14 cellular contexts compared by ENCODE assay signal in genomic region chr15:90619939-90620338, GRCh38.
DNase-seq lines count a peak whose midpoint lies in the region; ATAC-seq and TF ChIP-seq lines count a peak whose summit lies in the region.
"Had no signal": no experiment of that assay in that cellular context is flagged by ENCODE, and none has a peak within 500 bp of the region (broad histone marks: within the 10 kb centered on the region; RNA-seq: fewer than 3 reads in every experiment).

No MANE protein-coding gene starts in this region.

- ATAC-seq in HG03460 (IDR thresholded peaks at IDR 0.05; ENCODE audit: unreplicated experiment) (peak; percentile 46), gastrocnemius medialis (no peak), GM18861 (IDR thresholded peaks at IDR 0.05; ENCODE audit: unreplicated experiment) (no peak), GM21576 (IDR thresholded peaks at IDR 0.05; ENCODE audit: unreplicated experiment) (no peak)
- peak; percentile 57 for ATAC-seq in activated CD8-positive, alpha-beta T cell treated with anti-CD3 and anti-CD28 coated beads, Interleukin-2, amount 10 ng/mL, durations not matched to agents 7 days and 5 days
- ATAC-seq: sciatic nerve had no signal

- intact Hi-C loops in gastrocnemius medialis (cut with DNase I; ENCODE audit: low total_unique reads) = loop anchor here (5.0 kb wide), 1 partner anchor 68 kb away; no protein-coding TSS in a partner anchor

- peak overlapping the region in 3 of 4 donors; percentile 70 to 91 (median 91) for H3K27ac ChIP-seq in gastrocnemius medialis
- H3K27ac ChIP-seq: neutrophil, transverse colon had no signal

- H3K27me3 ChIP-seq in gastrocnemius medialis (no peaks in the 10 kb centered on the region), BE2C (no peaks in the 10 kb centered on the region)
- H3K27me3 ChIP-seq: heart right ventricle, neutrophil, transverse colon had no signal

- H3K4me3 Mint-ChIP-seq in activated T-cell treated with anti-CD3 and anti-CD28 coated beads, Interleukin-2, amount 50 U/mL, for 24 hours = peak overlapping the region; percentile 51
- H3K4me3 Mint-ChIP-seq in activated CD8-positive, alpha-beta T cell treated with anti-CD3 and anti-CD28 coated beads, Interleukin-2, amount 10 ng/mL, durations not matched to agents 7 days and 5 days = peak overlapping the region; percentile 42

- CTCF ChIA-PET in activated CD8-positive, alpha-beta T cell treated with anti-CD3 and anti-CD28 coated beads, Interleukin-2, amount 10 ng/mL, durations not matched to agents 7 days and 5 days (lab: Charles Lee) = interaction anchor here (0.6 to 3.5 kb wide), 10 partner anchors 16 to 300 kb away, joined by 3 to 15 read pairs (median 6); no protein-coding TSS in a partner anchor

- no peak for DNase-seq in activated T-cell treated with anti-CD3 and anti-CD28 coated beads, Interleukin-2, amount 50 U/mL, for 24 hours
- no peak for DNase-seq in activated T-cell treated with anti-CD3 and anti-CD28 coated beads, Interleukin-2, amount 50 U/mL, for 48 hours
- DNase-seq in activated CD8-positive, alpha-beta T cell treated with anti-CD3 and anti-CD28 coated beads, Interleukin-2, amount 10 ng/mL, durations not matched to agents 7 days and 5 days = no peak
- DNase-seq in gastrocnemius medialis (no peak), BE2C (no peak)
- DNase-seq: heart right ventricle; IMR-90; NK-92 treated with Interleukin-12 subunit alpha and Interleukin-12 subunit beta, amount 100 ng/mL, for 24 hours; transverse colon had no signal

- in situ Hi-C loops in gastrocnemius medialis (cut with MboI; ENCODE audit: low sequenced_read_pairs in 4 of 4) = loop anchor here in 2 of 4 donors (25.0 kb wide), 1 partner anchor 308 kb away; no protein-coding TSS in a partner anchor

- peaks cover 31 to 51% of the 10 kb centered on the region in 2 donors for H3K4me1 ChIP-seq in gastrocnemius medialis
- H3K4me1 ChIP-seq in BE2C = no peaks in the 10 kb centered on the region

- H3K36me3 Mint-ChIP-seq in activated T-cell treated with anti-CD3 and anti-CD28 coated beads, Interleukin-2, amount 50 U/mL, for 24 hours (ENCODE audit: low read depth) = peaks cover 52% of the 10 kb centered on the region
- peaks cover 43% of the 10 kb centered on the region for H3K36me3 Mint-ChIP-seq in activated CD8-positive, alpha-beta T cell treated with anti-CD3 and anti-CD28 coated beads, Interleukin-2, amount 10 ng/mL, durations not matched to agents 7 days and 5 days (ENCODE audit: low read depth)

- H3K9me3 ChIP-seq in gastrocnemius medialis (no peaks in the 10 kb centered on the region), BE2C (no peaks in the 10 kb centered on the region)
- H3K9me3 ChIP-seq: heart right ventricle, neutrophil, transverse colon had no signal

- peaks cover 42% of the 10 kb centered on the region for H3K4me1 Mint-ChIP-seq in activated T-cell treated with anti-CD3 and anti-CD28 coated beads, Interleukin-2, amount 50 U/mL, for 24 hours (ENCODE audit: low read depth)
- H3K4me1 Mint-ChIP-seq in activated CD8-positive, alpha-beta T cell treated with anti-CD3 and anti-CD28 coated beads, Interleukin-2, amount 10 ng/mL, durations not matched to agents 7 days and 5 days (ENCODE audit: low read depth) = peaks cover 25% of the 10 kb centered on the region

- no peaks in the 10 kb centered on the region for H3K9me3 Mint-ChIP-seq in activated T-cell treated with anti-CD3 and anti-CD28 coated beads, Interleukin-2, amount 50 U/mL, for 24 hours
- H3K9me3 Mint-ChIP-seq in activated CD8-positive, alpha-beta T cell treated with anti-CD3 and anti-CD28 coated beads, Interleukin-2, amount 10 ng/mL, durations not matched to agents 7 days and 5 days (ENCODE audit: insufficient read depth) = no peaks in the 10 kb centered on the region

- POLR2A ChIA-PET in activated CD8-positive, alpha-beta T cell treated with anti-CD3 and anti-CD28 coated beads, Interleukin-2, amount 10 ng/mL, durations not matched to agents 7 days and 5 days (lab: Charles Lee) = interaction anchor here (0.6 to 1.3 kb wide), 2 partner anchors 257 to 315 kb away, joined by 3 read pairs; no protein-coding TSS in a partner anchor

- TF ChIP-seq CTCF in gastrocnemius medialis (IDR thresholded peaks at IDR 0.05 in 4 of 5, conservative IDR thresholded peaks at IDR 0.05 in 1 of 5) = no peak
- TF ChIP-seq CTCF in BE2C (IDR thresholded peaks at IDR 0.05; ENCODE audit: low read depth, low read length) = no peak

- no peak overlapping the region for H3K4me3 ChIP-seq in gastrocnemius medialis
- no peak overlapping the region for H3K4me3 ChIP-seq in BE2C (ENCODE audit: low read depth, low read length)
- H3K4me3 ChIP-seq: heart right ventricle, transverse colon had no signal

- peak overlapping the region; percentile 83 for H3K27ac Mint-ChIP-seq in activated T-cell treated with anti-CD3 and anti-CD28 coated beads, Interleukin-2, amount 50 U/mL, for 24 hours
- peak overlapping the region; percentile 85 for H3K27ac Mint-ChIP-seq in activated CD8-positive, alpha-beta T cell treated with anti-CD3 and anti-CD28 coated beads, Interleukin-2, amount 10 ng/mL, durations not matched to agents 7 days and 5 days

- peaks cover 0 to 19% of the 10 kb centered on the region in 2 donors for H3K36me3 ChIP-seq in gastrocnemius medialis
- H3K36me3 ChIP-seq in BE2C = no peaks in the 10 kb centered on the region
- H3K36me3 ChIP-seq: neutrophil had no signal

- H3K27me3 Mint-ChIP-seq in activated T-cell treated with anti-CD3 and anti-CD28 coated beads, Interleukin-2, amount 50 U/mL, for 24 hours = no peaks in the 10 kb centered on the region
- H3K27me3 Mint-ChIP-seq in activated CD8-positive, alpha-beta T cell treated with anti-CD3 and anti-CD28 coated beads, Interleukin-2, amount 10 ng/mL, durations not matched to agents 7 days and 5 days (ENCODE audit: low read depth) = no peaks in the 10 kb centered on the region

- TF ChIP-seq POLR2A in gastrocnemius medialis (IDR thresholded peaks at IDR 0.05) = no peak

Comparison
In these comparisons a context has a peak if more than half of its experiments do, and no peak if none do; other contexts are left out.
1. ATAC-seq: peak in HG03460 (single experiment) and activated CD8-positive, alpha-beta T cell treated with anti-CD3 and anti-CD28 coated beads, Interleukin-2, amount 10 ng/mL, durations not matched to agents 7 days and 5 days (single experiment); none in gastrocnemius medialis (0 of 2), GM18861 (single experiment) and GM21576 (single experiment).